In genomic region chr3:44301746-44302145, GRCh38 we compare ENCODE assay signal across 29 cellular contexts.
"Had no signal": no experiment of that assay in that cellular context is flagged by ENCODE, and none has a peak within 500 bp of the region (broad histone marks: within the 10 kb centered on the region; RNA-seq: fewer than 3 reads in every experiment).

No MANE protein-coding gene starts in this region.

- H3K4me2 ChIP-seq: KMS-11 had no signal

- H3K27ac ChIP-seq: brain microvascular endothelial cell, KMS-11, Peyer's patch had no signal

- H3K9ac ChIP-seq: KMS-11 had no signal

- H3K36me3 ChIP-seq: brain microvascular endothelial cell, Peyer's patch had no signal

- H3K4me1 ChIP-seq: Peyer's patch had no signal

- H3K9me3 Mint-ChIP-seq: activated CD8-positive, alpha-beta T cell treated with anti-CD3 and anti-CD28 coated beads for 36 hours; activated naive CD4-positive, alpha-beta T cell treated with anti-CD3 and anti-CD28 coated beads, Interleukin-2, amount 10 ng/mL, durations not matched to agents 7 days and 5 days; activated naive CD8-positive, alpha-beta T cell treated with anti-CD3 and anti-CD28 coated beads, Interleukin-2, amount 50 U/mL, for 24 hours; activated T-helper 1 cell treated with anti-CD3 and anti-CD28 coated beads, Interleukin-12 subunit alpha, Interleukin-12 subunit beta, Interleukin-2, Interleukin-4 antibody, amounts not matched to agents 30 ng/mL and 10 ng/mL and 1 ng/mL, durations not matched to agents 14 hours and 24 hours and 36 hours had no signal

- H3K4me3 Mint-ChIP-seq: activated CD4-positive, alpha-beta T cell treated with anti-CD3 and anti-CD28 coated beads, Interleukin-2, amount 10 ng/mL, durations not matched to agents 24 days and 14 days; activated CD8-positive, alpha-beta T cell treated with anti-CD3 and anti-CD28 coated beads for 36 hours; activated naive CD4-positive, alpha-beta T cell treated with anti-CD3 and anti-CD28 coated beads, Interleukin-2, amount 10 ng/mL, durations not matched to agents 7 days and 5 days; activated naive CD8-positive, alpha-beta T cell; activated naive CD8-positive, alpha-beta T cell treated with anti-CD3 and anti-CD28 coated beads, Interleukin-2, amount 50 U/mL, for 24 hours; activated T-helper 1 cell treated with anti-CD3 and anti-CD28 coated beads, Interleukin-12 subunit alpha, Interleukin-12 subunit beta, Interleukin-2, Interleukin-4 antibody, amounts not matched to agents 30 ng/mL and 10 ng/mL and 1 ng/mL, durations not matched to agents 14 hours and 24 hours and 36 hours had no signal

- H3K4me1 Mint-ChIP-seq: activated CD4-positive, alpha-beta T cell treated with anti-CD3 and anti-CD28 coated beads, Interleukin-2, amount 10 ng/mL, durations not matched to agents 24 days and 14 days; activated naive CD4-positive, alpha-beta T cell treated with anti-CD3 and anti-CD28 coated beads, Interleukin-2, amount 10 ng/mL, durations not matched to agents 7 days and 5 days; activated naive CD8-positive, alpha-beta T cell treated with anti-CD3 and anti-CD28 coated beads, Interleukin-2, amount 50 U/mL, for 24 hours had no signal

- ATAC-seq: activated CD8-positive, alpha-beta T cell treated with anti-CD3 and anti-CD28 coated beads for 36 hours; activated naive CD8-positive, alpha-beta T cell treated with anti-CD3 and anti-CD28 coated beads, Interleukin-2, amount 50 U/mL, for 24 hours had no signal

- H3K27ac Mint-ChIP-seq: activated CD4-positive, alpha-beta T cell treated with anti-CD3 and anti-CD28 coated beads, Interleukin-2, amount 10 ng/mL, durations not matched to agents 24 days and 14 days; activated CD8-positive, alpha-beta T cell treated with anti-CD3 and anti-CD28 coated beads for 36 hours; activated naive CD4-positive, alpha-beta T cell treated with anti-CD3 and anti-CD28 coated beads, Interleukin-2, amount 10 ng/mL, durations not matched to agents 7 days and 5 days; activated naive CD8-positive, alpha-beta T cell; activated naive CD8-positive, alpha-beta T cell treated with anti-CD3 and anti-CD28 coated beads, Interleukin-2, amount 50 U/mL, for 24 hours; activated T-helper 1 cell treated with anti-CD3 and anti-CD28 coated beads, Interleukin-12 subunit alpha, Interleukin-12 subunit beta, Interleukin-2, Interleukin-4 antibody, amounts not matched to agents 30 ng/mL and 10 ng/mL and 1 ng/mL, durations not matched to agents 14 hours and 24 hours and 36 hours had no signal

- H3K27me3 Mint-ChIP-seq: activated naive CD8-positive, alpha-beta T cell had no signal

- H3K27me3 ChIP-seq: brain microvascular endothelial cell, Peyer's patch had no signal

- H3K9me3 ChIP-seq: Peyer's patch had no signal

- DNase-seq: activated CD4-positive, alpha-beta T cell treated with anti-CD3 and anti-CD28 coated beads, Interleukin-2, amount 10 ng/mL, durations not matched to agents 24 days and 14 days; activated CD4-positive, alpha-beta T cell treated with anti-CD3 and anti-CD28 coated beads, Interleukin-2, amount 50 U/mL, for 4 hours; activated CD8-positive, alpha-beta T cell treated with anti-CD3 and anti-CD28 coated beads for 36 hours; activated effector memory CD4-positive, alpha-beta T cell treated with Interleukin-2 at 50 U/mL for 16 hours; activated naive CD4-positive, alpha-beta T cell treated with anti-CD3 and anti-CD28 coated beads, Interleukin-2, amount 10 ng/mL, durations not matched to agents 7 days and 5 days; activated naive CD8-positive, alpha-beta T cell treated with anti-CD3 and anti-CD28 coated beads, Interleukin-2, amount 50 U/mL, for 24 hours; activated T-cell treated with anti-CD3 and anti-CD28 coated beads, Interleukin-2, amount 50 U/mL, for 1 hour; amniotic stem cell; aorta; brain microvascular endothelial cell; central memory CD4-positive, alpha-beta T cell; MV-4-11; NCI-H1092; NCI-H1436 treated with DMSO at 0.1 percent for 48 hours; NCI-H1694 treated with DMSO at 0.1 percent for 48 hours; NCI-H2029; NCI-H2107; NCI-H2171; NCI-H2227 treated with DMSO at 0.1 percent for 48 hours; NCI-H446; NCI-H524 treated with DMSO at 0.1 percent for 48 hours; Peyer's patch; RPMI8226; SIG-M5 had no signal

- FAIRE-seq: colon, TTC549 had no signal

- H3K4me3 ChIP-seq: Peyer's patch had no signal
